In the genomic region with DNA sequence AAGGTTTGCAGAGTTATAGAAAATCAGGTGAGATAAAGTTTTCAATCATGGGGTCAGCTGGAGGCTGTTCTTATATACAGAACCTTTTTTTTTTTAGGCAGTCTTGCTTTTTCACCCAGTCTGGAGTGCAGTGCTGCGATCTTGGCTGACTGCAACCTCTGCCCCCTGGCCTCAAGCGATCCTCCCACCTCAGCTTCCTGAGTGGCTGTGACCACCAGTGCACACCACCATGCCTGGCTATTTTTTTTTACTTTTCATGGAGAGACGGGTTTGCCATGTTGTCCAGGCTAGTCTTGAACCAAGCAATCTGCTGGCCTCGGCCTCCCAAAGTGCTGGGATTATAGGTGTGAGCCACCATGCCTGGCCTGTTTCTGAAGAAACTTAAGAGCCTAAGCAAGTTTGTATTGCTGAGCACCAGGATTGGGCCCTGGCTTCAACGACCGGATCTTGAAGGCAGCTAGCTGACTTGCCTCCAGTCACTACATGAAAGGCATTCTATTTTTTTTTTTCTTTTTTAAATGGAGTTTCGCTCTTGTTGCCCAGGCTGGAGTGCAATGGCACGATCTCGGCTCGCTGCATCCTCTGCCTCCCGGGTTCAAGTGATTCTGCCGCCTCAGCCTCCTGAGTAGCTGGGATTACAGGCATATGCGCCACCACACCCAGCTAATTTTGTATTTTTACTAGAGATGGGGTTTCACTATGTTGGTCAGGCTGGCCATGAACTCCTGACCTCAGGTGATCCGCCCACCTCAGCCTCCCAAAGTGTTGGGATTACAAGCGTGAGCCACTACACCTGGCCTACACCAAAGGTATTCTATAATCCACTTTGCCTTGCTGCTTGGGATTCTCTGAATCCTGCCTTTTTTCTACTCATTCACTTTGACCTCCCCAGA, we compare ENCODE assay signal across 10 cellular contexts. TPM values are rescaled to one million over a fixed set of nuclear protein-coding genes. Genes with fewer than 3 reads are reported as not detected.
DNase-seq lines count a peak whose midpoint lies in the region; ATAC-seq, FAIRE-seq and TF ChIP-seq lines count a peak whose summit lies in the region.
"Had no signal": no experiment of that assay in that cellular context is flagged by ENCODE, and none has a peak within 500 bp of the region (broad histone marks: within the 10 kb centered on the region; RNA-seq: fewer than 3 reads in every experiment).

No MANE protein-coding gene starts in this region.

- H3K9me3 Mint-ChIP-seq in mesothelial cell of epicardium = no peaks in the 10 kb centered on the region

- H3K36me3 Mint-ChIP-seq in mesothelial cell of epicardium = peaks cover 31% of the 10 kb centered on the region

- peak overlapping the region; percentile 72 for H3K27ac Mint-ChIP-seq in mesothelial cell of epicardium

- peak; percentile 49 for DNase-seq in MV-4-11 (lab: John Stamatoyannopoulos, UW)
- no peak for DNase-seq in mesothelial cell of epicardium (ENCODE audit: low spot score in 2 of 2, unreplicated experiment in 2 of 2)
- DNase-seq in GM10248 (ENCODE audit: extremely low spot score) = no peak
- no peak for DNase-seq in NOMO-1 treated with DMSO at 0.1 percent for 48 hours (lab: John Stamatoyannopoulos, UW; ENCODE audit: unreplicated experiment)
- no peak for DNase-seq in HTR-8/SVneo (ENCODE audit: insufficient read length, low spot score)
- no peak for DNase-seq in NCI-H2171 (lab: John Stamatoyannopoulos, UW)
- DNase-seq: activated CD4-positive, CD25-positive, alpha-beta regulatory T cell treated with anti-CD3 and anti-CD28 coated beads, Interleukin-2, amount 50 U/mL, for 72 hours; uterus had no signal

- no peak for TF ChIP-seq CTCF in mesothelial cell of epicardium (IDR thresholded peaks at IDR 0.05; ENCODE audit: unreplicated experiment)
- TF ChIP-seq CTCF in GM10248 (IDR thresholded peaks at IDR 0.05; ENCODE audit: control extremely low read depth, extremely low read depth, low read depth, missing control alignments) = no peak

- CTCF ChIA-PET in GM10248 (lab: Yijun Ruan, JAX) = interaction anchor here (0.9 to 3.9 kb wide), 3 partner anchors 19 to 37 kb away, joined by 3 to 33 read pairs (median 3); no protein-coding TSS in a partner anchor

- FAIRE-seq in HTR-8/SVneo (lab: Jason Lieb, UNC) = no peak

- H3K4me3 Mint-ChIP-seq in mesothelial cell of epicardium = no peak overlapping the region

- no peaks in the 10 kb centered on the region for H3K27me3 Mint-ChIP-seq in mesothelial cell of epicardium (ENCODE audit: low read depth)

- H3K4me1 Mint-ChIP-seq in mesothelial cell of epicardium = peaks cover 1% of the 10 kb centered on the region

- ATAC-seq in GM18520 (IDR thresholded peaks at IDR 0.05; ENCODE audit: unreplicated experiment) (peak; percentile 6), GM21723 (IDR thresholded peaks at IDR 0.05; ENCODE audit: unreplicated experiment) (peak; percentile 39)

- POLR2A ChIA-PET in GM10248 (lab: Yijun Ruan, JAX) = interaction anchor here (0.5 to 1.3 kb wide), 3 partner anchors 8 to 164 kb away, joined by 3 to 7 read pairs (median 3); a partner anchor contains a TSS

RNA-seq across cellular contexts. Expression of a gene that starts 7.6 kb away (rescaled TPM):
- 71.9 to 73.1 TPM (median 72.7 TPM) in 3 replicates for total RNA-seq in mesothelial cell of epicardium

RNA-seq across cellular contexts. Expression of a gene that starts 20.2 kb away (rescaled TPM):
- total RNA-seq in mesothelial cell of epicardium = 22.4 to 22.9 TPM (median 22.8 TPM) in 3 replicates

RNA-seq across cellular contexts. Expression of a gene that starts 50.9 kb away (rescaled TPM):
- total RNA-seq in mesothelial cell of epicardium = 15.0 to 18.7 TPM (median 15.7 TPM) in 3 replicates

RNA-seq across cellular contexts. Expression of a gene that starts 51.1 kb away (rescaled TPM):
- total RNA-seq in mesothelial cell of epicardium = 22.9 to 25.0 TPM (median 24.2 TPM) in 3 replicates
